In the genomic region with DNA sequence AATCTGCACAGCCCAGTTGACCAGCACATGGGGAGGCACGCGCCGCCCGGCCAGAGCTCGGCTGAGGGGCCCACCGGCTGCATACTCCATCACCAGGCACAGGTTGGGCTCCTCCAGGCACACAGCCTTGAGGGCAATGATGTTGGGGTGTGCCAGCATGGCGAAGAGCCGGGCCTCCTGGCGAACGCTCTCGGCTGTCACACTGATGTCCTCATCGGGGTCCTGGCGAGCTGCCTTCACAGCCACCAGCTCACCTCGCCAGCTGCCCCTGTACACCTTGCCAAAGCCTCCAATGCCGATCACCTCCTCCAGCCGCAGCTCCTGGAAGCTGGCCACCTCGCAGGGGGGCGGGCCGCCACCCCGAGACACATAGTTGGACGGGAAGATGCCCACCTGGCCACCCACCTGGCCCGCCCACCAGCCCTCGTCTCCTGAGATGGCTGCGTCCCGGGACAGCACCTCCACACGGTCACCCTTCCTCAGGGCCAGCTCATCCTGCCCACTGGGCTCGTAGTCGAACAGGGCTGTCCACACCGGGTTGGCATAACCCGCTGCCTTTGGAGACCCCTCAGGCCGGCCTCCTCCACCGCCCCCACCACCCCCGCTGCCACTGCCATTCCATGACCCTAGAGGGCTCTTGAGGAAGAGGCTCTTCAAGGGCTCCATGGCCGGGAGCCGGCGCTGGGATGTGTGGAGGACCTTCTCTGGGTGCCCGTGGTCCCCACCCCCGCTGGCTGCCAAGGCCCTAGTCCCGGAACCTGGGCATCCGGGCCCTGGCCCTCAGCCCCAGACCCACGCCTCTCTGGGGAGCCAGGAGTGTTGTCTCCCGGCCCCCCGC, we compare ENCODE assay signal across 6 cellular contexts. TPM values are rescaled to one million over a fixed set of nuclear protein-coding genes. Genes with fewer than 3 reads are reported as not detected.
DNase-seq lines count a peak whose midpoint lies in the region; ATAC-seq, FAIRE-seq and TF ChIP-seq lines count a peak whose summit lies in the region.

No MANE protein-coding gene starts in this region.

- peak; percentile 32 for DNase-seq in DMS 273 (lab: John Stamatoyannopoulos, UW; ENCODE audit: unreplicated experiment)
- DNase-seq in DMS 273 treated with DMSO at 0.1 percent for 48 hours (lab: John Stamatoyannopoulos, UW) = no peak
- no peak for DNase-seq in choroid plexus epithelial cell (ENCODE audit: low read depth)
- peak; percentile 53 to 89 (median 70) for DNase-seq in pancreas
- no peak for DNase-seq in occipital lobe (lab: John Stamatoyannopoulos, UW)

- TF ChIP-seq CTCF in choroid plexus epithelial cell (conservative IDR thresholded peaks at IDR 0.05; ENCODE audit: low read depth, low read length) (no peak), pancreas (IDR thresholded peaks at IDR 0.05) (no peak)

- 9 to 13% methylated on average over 39 to 43 of the region's 43 CpGs for WGBS in pancreas, 2 donors

- ATAC-seq in pancreas (peak in 3 of 4 donors; percentile 0), GM21423 (IDR thresholded peaks at IDR 0.05; ENCODE audit: unreplicated experiment) (no peak)

- FAIRE-seq in pancreas (lab: Jason Lieb, UNC) = no peak

- intact Hi-C loops in pancreas (cut with DNase I) = no loop called here

- peaks cover 13 to 25% (median 24%) of the 10 kb centered on the region in 3 donors for H3K4me1 ChIP-seq in pancreas

- H3K27ac ChIP-seq in pancreas = peak overlapping the region; percentile 88 to 94 (median 92)

- H3K4me3 ChIP-seq in choroid plexus epithelial cell (ENCODE audit: low read depth, low read length) = peak overlapping the region; percentile 85
- H3K4me3 ChIP-seq in pancreas = peak overlapping the region; percentile 76 to 96 (median 90)

- no peaks in the 10 kb centered on the region for H3K9me3 ChIP-seq in pancreas

- H3K27me3 ChIP-seq in pancreas = no peaks in the 10 kb centered on the region

- peaks cover 2 to 6% (median 6%) of the 10 kb centered on the region in 3 donors for H3K36me3 ChIP-seq in pancreas

RNA-seq across cellular contexts. Expression of a gene that starts 0.7 kb away (rescaled TPM):
- total RNA-seq in pancreas (10 to 100 TPM; 23.2 to 40.6 (median 26.7) TPM), occipital lobe (9.0 TPM)
- 10 to 100 TPM; 75.5 to 84.7 TPM for polyA plus RNA-seq in pancreas

RNA-seq across cellular contexts. Expression of a gene that starts 2.3 kb away (rescaled TPM):
- total RNA-seq in pancreas (10 to 100 TPM; 13.5 to 21.5 (median 17.3) TPM), occipital lobe (7.0 TPM)
- polyA plus RNA-seq in pancreas = 10 to 100 TPM; 21.7 to 26.3 TPM

RNA-seq across cellular contexts. Expression of a gene that starts 17.7 kb away (rescaled TPM):
- under 1 TPM in 3 of 6 donors, not detected in 3; 0.19 to 0.84 (median 0.28) TPM for total RNA-seq in pancreas
- 1 to 10 TPM in 1 of 2 donors, under 1 TPM in 1; 0.91 to 1.6 TPM for polyA plus RNA-seq in pancreas
- total RNA-seq in occipital lobe = 0.31 TPM

RNA-seq across cellular contexts. Expression of a gene that starts 24.6 kb away (rescaled TPM):
- total RNA-seq in pancreas (10 to 100 TPM; 11.2 to 38.2 (median 21.2) TPM), occipital lobe (3.7 TPM)
- 10 to 100 TPM; 42.3 to 52.2 TPM for polyA plus RNA-seq in pancreas

RNA-seq across cellular contexts. Expression of a gene that starts 37.5 kb away (rescaled TPM):
- 10 to 100 TPM in 4 of 6 donors, 1 to 10 TPM in 2; 6.5 to 26.2 (median 11.2) TPM for total RNA-seq in pancreas
- polyA plus RNA-seq in pancreas = 10 to 100 TPM; 25.0 to 34.2 TPM
- total RNA-seq in occipital lobe = 9.7 TPM

Comparison
In these comparisons a context has a peak if more than half of its experiments do, and no peak if none do; other contexts are left out.
1. DNase-seq: peak in DMS 273 (single experiment) and pancreas (6 of 6); none in DMS 273 treated with DMSO at 0.1 percent for 48 hours (single experiment), choroid plexus epithelial cell (single experiment) and occipital lobe (single experiment).